In genomic region chr18:8910186-8910585, GRCh38 we compare ENCODE assay signal across 13 cellular contexts.
"Had no signal": no experiment of that assay in that cellular context is flagged by ENCODE, and none has a peak within 500 bp of the region (broad histone marks: within the 10 kb centered on the region; RNA-seq: fewer than 3 reads in every experiment).

No MANE protein-coding gene starts in this region.

- H3K4me3 Mint-ChIP-seq: activated CD4-positive, alpha-beta T cell treated with anti-CD3 and anti-CD28 coated beads, Interleukin-2, amount 10 ng/mL, durations not matched to agents 7 days and 5 days; activated naive CD8-positive, alpha-beta T cell treated with anti-CD3 and anti-CD28 coated beads for 36 hours; brain had no signal

- H3K27me3 ChIP-seq: esophagus muscularis mucosa, thyroid gland had no signal

- H3K9me3 ChIP-seq: esophagus muscularis mucosa, prostate gland, thyroid gland had no signal

- H3K4me3 ChIP-seq: coronary artery, esophagus muscularis mucosa, prostate gland, thyroid gland had no signal

- DNase-seq: activated CD4-positive, alpha-beta T cell treated with anti-CD3 and anti-CD28 coated beads, Interleukin-2, amount 10 ng/mL, durations not matched to agents 7 days and 5 days; activated CD8-positive, alpha-beta memory T cell treated with anti-CD3 and anti-CD28 coated beads for 24 hours; activated naive CD8-positive, alpha-beta T cell treated with anti-CD3 and anti-CD28 coated beads for 36 hours; central memory CD4-positive, alpha-beta T cell; effector CD4-positive, alpha-beta T cell; glutamatergic neuron; mesendoderm; thyroid gland had no signal

- H3K4me1 ChIP-seq: esophagus muscularis mucosa, prostate gland, thyroid gland had no signal

- H3K36me3 ChIP-seq: esophagus muscularis mucosa, prostate gland, thyroid gland had no signal

- H3K27ac ChIP-seq: coronary artery, esophagus muscularis mucosa, prostate gland, thyroid gland had no signal

- H3K27ac Mint-ChIP-seq: activated CD4-positive, alpha-beta T cell treated with anti-CD3 and anti-CD28 coated beads, Interleukin-2, amount 10 ng/mL, durations not matched to agents 7 days and 5 days; activated naive CD8-positive, alpha-beta T cell treated with anti-CD3 and anti-CD28 coated beads for 36 hours had no signal

- H3K27me3 Mint-ChIP-seq: activated naive CD8-positive, alpha-beta T cell treated with anti-CD3 and anti-CD28 coated beads for 36 hours had no signal

- ATAC-seq: sciatic nerve had no signal
